ENCODE assay signal across 8 cellular contexts in the genomic region with DNA sequence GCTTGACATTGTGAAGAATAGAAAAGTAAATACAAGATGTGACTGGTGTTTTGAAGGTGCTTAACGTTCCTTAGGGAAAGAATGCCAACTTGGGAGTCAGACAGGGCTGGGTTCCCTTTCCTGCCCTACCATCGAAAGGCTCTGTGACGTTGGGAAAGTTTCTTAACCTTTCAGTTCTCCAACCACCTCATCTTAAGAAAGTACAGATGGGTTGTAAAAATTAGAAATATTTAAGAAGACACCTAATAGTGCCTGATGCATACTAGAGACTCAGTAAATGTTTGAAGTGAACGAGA. TPM values are rescaled to one million over a fixed set of nuclear protein-coding genes. Genes with fewer than 3 reads are reported as not detected.
DNase-seq lines count a peak whose midpoint lies in the region; ATAC-seq and TF ChIP-seq lines count a peak whose summit lies in the region.

No MANE protein-coding gene starts in this region.

- peaks cover 52% of the 10 kb centered on the region for H3K36me3 Mint-ChIP-seq in activated T-cell treated with anti-CD3 and anti-CD28 coated beads, Interleukin-2, amount 50 U/mL, for 24 hours (ENCODE audit: low read depth)

- H3K27me3 Mint-ChIP-seq in activated T-cell treated with anti-CD3 and anti-CD28 coated beads, Interleukin-2, amount 50 U/mL, for 24 hours: no peaks in the 10 kb centered on the region

- H3K4me3 Mint-ChIP-seq in activated T-cell treated with anti-CD3 and anti-CD28 coated beads, Interleukin-2, amount 50 U/mL, for 24 hours: peak overlapping the region; percentile 93

- peaks cover 57% of the 10 kb centered on the region for H3K4me1 Mint-ChIP-seq in activated T-cell treated with anti-CD3 and anti-CD28 coated beads, Interleukin-2, amount 50 U/mL, for 24 hours (ENCODE audit: low read depth)

- H3K4me3 ChIP-seq in right lobe of liver (peak overlapping the region; percentile 76 to 89 (median 85)), thymus (ENCODE audit: low read length) (peak overlapping the region; percentile 93)

- H3K4me1 ChIP-seq in right lobe of liver (peaks cover 0 to 31% (median 7%) of the 10 kb centered on the region in 4 donors), thymus (ENCODE audit: control insufficient read depth, insufficient read depth, low read length) (peaks cover 21% of the 10 kb centered on the region)

- ATAC-seq in right lobe of liver (no peak), HG03342 (IDR thresholded peaks at IDR 0.05; ENCODE audit: unreplicated experiment) (no peak)

- TF ChIP-seq POLR2A in right lobe of liver (IDR thresholded peaks at IDR 0.05): no peak

- H3K9me3 ChIP-seq in right lobe of liver (no peaks in the 10 kb centered on the region), thymus (ENCODE audit: control insufficient read depth) (no peaks in the 10 kb centered on the region)

- peak overlapping the region; percentile 92 for H3K27ac Mint-ChIP-seq in activated T-cell treated with anti-CD3 and anti-CD28 coated beads, Interleukin-2, amount 50 U/mL, for 24 hours

- intact Hi-C loops in right lobe of liver (cut with DNase I): no loop called here

- H3K9me3 Mint-ChIP-seq in activated T-cell treated with anti-CD3 and anti-CD28 coated beads, Interleukin-2, amount 50 U/mL, for 24 hours: no peaks in the 10 kb centered on the region

- H3K27me3 ChIP-seq in right lobe of liver: no peaks in the 10 kb centered on the region
- H3K27me3 ChIP-seq in thymus (ENCODE audit: control insufficient read depth, insufficient read depth): no peaks in the 10 kb centered on the region

- H3K27ac ChIP-seq in angular gyrus (ENCODE audit: low read depth, low read length): peak overlapping the region; percentile 93
- H3K27ac ChIP-seq in right lobe of liver: peak overlapping the region; percentile 93 to 97 (median 96)
- H3K27ac ChIP-seq in thymus (ENCODE audit: low read depth): no peak overlapping the region

- no peak for DNase-seq in activated T-cell treated with anti-CD3 and anti-CD28 coated beads, Interleukin-2, amount 50 U/mL, for 24 hours
- no peak for DNase-seq in activated T-cell treated with anti-CD3 and anti-CD28 coated beads for 4 hours
- no peak for DNase-seq in right lobe of liver
- no peak for DNase-seq in iPS-NIHi11 (ENCODE audit: low spot score)
- no peak for DNase-seq in Kasumi-1 (lab: John Stamatoyannopoulos, UW)

- WGBS in right lobe of liver (ENCODE audit: insufficient coverage, low coverage, low lambda C conversion rate, missing lambda C conversion rate): 0% methylated on average over 4 of the region's 4 CpGs
- 6% methylated on average over 4 of the region's 4 CpGs for WGBS in thymus

- H3K36me3 ChIP-seq in right lobe of liver (peaks cover 0 to 4% (median 0%) of the 10 kb centered on the region in 4 donors), thymus (ENCODE audit: control insufficient read depth, insufficient read depth) (no peaks in the 10 kb centered on the region)

- no peak for TF ChIP-seq CTCF in right lobe of liver (IDR thresholded peaks at IDR 0.05)

RNA-seq across cellular contexts. Expression of gene GTPBP1, which starts 1.1 kb away (rescaled TPM):
- total RNA-seq in right lobe of liver: 10 to 100 TPM; 13.4 to 21.6 (median 16.7) TPM
- polyA plus RNA-seq in thymus: 16.2 TPM

RNA-seq across cellular contexts. Expression of gene JOSD1, which starts 6.1 kb away (rescaled TPM):
- 10 to 100 TPM; 13.0 to 32.2 (median 21.7) TPM for total RNA-seq in right lobe of liver
- 27.8 TPM for polyA plus RNA-seq in thymus

RNA-seq across cellular contexts. Expression of gene TOMM22, which starts 25.1 kb away (rescaled TPM):
- total RNA-seq in right lobe of liver: 10 to 100 TPM; 23.2 to 36.8 (median 32.4) TPM
- 38.9 TPM for polyA plus RNA-seq in thymus

RNA-seq across cellular contexts. Expression of gene SUN2, which starts 49.0 kb away (rescaled TPM):
- total RNA-seq in right lobe of liver: 100 to 1,000 TPM; 104 to 174 (median 144) TPM
- polyA plus RNA-seq in thymus: 64.9 TPM

RNA-seq across cellular contexts. Expression of gene CBY1, which starts 50.4 kb away (rescaled TPM):
- 10 to 100 TPM in 4 of 6 experiments, 1 to 10 TPM in 2; 6.1 to 14.4 (median 11.6) TPM for total RNA-seq in right lobe of liver
- 41.1 TPM for polyA plus RNA-seq in thymus
